8 cellular contexts compared by ENCODE assay signal in genomic region chr2:27032495-27033252, GRCh38. TPM values are rescaled to one million over a fixed set of nuclear protein-coding genes. Genes with fewer than 3 reads are reported as not detected.
DNase-seq lines count a peak whose midpoint lies in the region; ATAC-seq lines count a peak whose summit lies in the region.

Gene TMEM214, plus strand, starts transcription at chr2:27032965. Its CDS starts 51 bp downstream, at chr2:27033016.

- intact Hi-C loops in activated CD4-positive, alpha-beta T cell treated with anti-CD3 and anti-CD28 coated beads for 36 hours (cut with DNase I, micrococcal nuclease) = loop anchor here (1.0 kb wide), 9 partner anchors 18 to 247 kb away; partner anchors contain the start of genes AGBL5 (in 1 of the 2), CAD (in 1 of the 2), KHK (in 1 of the 2) and MAPRE3 (in 1 of the 2)
- intact Hi-C loops in left colon (cut with DNase I, micrococcal nuclease) = loop anchor here in 1 of 2 donors (10.0 kb wide), 1 partner anchor 52 kb away; the partner anchor contains the start of gene KHK

- DNase-seq in AML-193 (lab: John Stamatoyannopoulos, UW) = peak; percentile 62 to 75
- DNase-seq in NCI-H446 treated with DMSO at 0.1 percent for 48 hours (lab: John Stamatoyannopoulos, UW) = peak; percentile 59
- DNase-seq in activated CD4-positive, alpha-beta T cell treated with anti-CD3 and anti-CD28 coated beads for 36 hours = peak; percentile 89
- peak; percentile 87 to 92 for DNase-seq in left colon
- DNase-seq in stimulated activated CD4-positive, alpha-beta T cell treated with anti-CD3 and anti-CD28 coated beads, Interleukin-1b, Interleukin-23, amount 100 ng/mL, for 48 hours = peak; percentile 83

- H3K27ac ChIP-seq in cingulate gyrus (ENCODE audit: low read depth, low read length) = peak within 1 kb of the TSS; percentile 39

- peak; percentile 96 for ATAC-seq in GM19025 (IDR thresholded peaks at IDR 0.05; ENCODE audit: low read depth, unreplicated experiment)
- ATAC-seq in HG03280 (IDR thresholded peaks at IDR 0.05; ENCODE audit: unreplicated experiment) = peak; percentile 88
- ATAC-seq in activated CD4-positive, alpha-beta T cell treated with anti-CD3 and anti-CD28 coated beads for 36 hours = peak; percentile 96
- peak; percentile 96 for ATAC-seq in left colon

- POLR2A ChIA-PET in activated CD4-positive, alpha-beta T cell treated with anti-CD3 and anti-CD28 coated beads for 36 hours (lab: Charles Lee) = interaction anchor here (0.6 to 1.6 kb wide), 3 partner anchors 18 to 48 kb away, joined by 3 to 15 read pairs (median 3); partner anchors contain the start of gene AGBL5

- peak within 1 kb of the TSS; percentile 89 for H3K4me3 Mint-ChIP-seq in activated CD4-positive, alpha-beta T cell treated with anti-CD3 and anti-CD28 coated beads for 36 hours

- peaks cover 39% of the 10 kb centered on the region for H3K4me1 Mint-ChIP-seq in activated CD4-positive, alpha-beta T cell treated with anti-CD3 and anti-CD28 coated beads for 36 hours

- no peaks in the 10 kb centered on the region for H3K27me3 Mint-ChIP-seq in activated CD4-positive, alpha-beta T cell treated with anti-CD3 and anti-CD28 coated beads for 36 hours

- peak within 1 kb of the TSS; percentile 80 for H3K27ac Mint-ChIP-seq in activated CD4-positive, alpha-beta T cell treated with anti-CD3 and anti-CD28 coated beads for 36 hours

- H3K9me3 Mint-ChIP-seq in activated CD4-positive, alpha-beta T cell treated with anti-CD3 and anti-CD28 coated beads for 36 hours (ENCODE audit: low read depth) = no peaks in the 10 kb centered on the region

- peaks cover 49% of the 10 kb centered on the region for H3K36me3 Mint-ChIP-seq in activated CD4-positive, alpha-beta T cell treated with anti-CD3 and anti-CD28 coated beads for 36 hours (ENCODE audit: low read depth)

- CTCF ChIA-PET in activated CD4-positive, alpha-beta T cell treated with anti-CD3 and anti-CD28 coated beads for 36 hours (lab: Charles Lee) = interaction anchor here (0.7 to 3.0 kb wide), 3 partner anchors 18 to 71 kb away, joined by 3 to 17 read pairs (median 10); partner anchors contain the start of gene AGBL5

RNA-seq across cellular contexts. Expression of gene TMEM214, which starts in this region (rescaled TPM):
- total RNA-seq in activated CD4-positive, alpha-beta T cell treated with anti-CD3 and anti-CD28 coated beads for 36 hours = 10 to 100 TPM; 54.1 to 69.1 TPM
- 10 to 100 TPM; 70.2 to 89.7 TPM for total RNA-seq in left colon

Comparison
In these comparisons a context has a peak if more than half of its experiments do, and no peak if none do; other contexts are left out.
1. Peak in every context shown above with its lines: DNase-seq, ATAC-seq and H3K27ac ChIP-seq.